In genomic region chr7:149877890-149878522, GRCh38 we compare ENCODE assay signal across 14 cellular contexts.
"Had no signal": no experiment of that assay in that cellular context is flagged by ENCODE, and none has a peak within 500 bp of the region (broad histone marks: within the 10 kb centered on the region; RNA-seq: fewer than 3 reads in every experiment).

No MANE protein-coding gene starts in this region.

- H3K4me3 ChIP-seq: gastroesophageal sphincter, ovary, stomach, testis, upper lobe of right lung had no signal

- H3K36me3 ChIP-seq: brain microvascular endothelial cell, ovary, upper lobe of right lung had no signal

- H3K27me3 ChIP-seq: brain microvascular endothelial cell, gastroesophageal sphincter, ovary, stomach, testis, upper lobe of right lung had no signal

- DNase-seq: activated CD4-positive, alpha-beta T cell treated with anti-CD3 and anti-CD28 coated beads, Interleukin-2, amount 50 U/mL, for 1 hour; activated CD4-positive, CD25-positive, alpha-beta regulatory T cell; activated naive CD4-positive, alpha-beta T cell treated with anti-CD3 and anti-CD28 coated beads, Interleukin-2, amount 50 U/mL, for 16 hours; anterior cingulate cortex; brain microvascular endothelial cell; effector memory CD8-positive, alpha-beta T cell; islet precursor cell; mammary epithelial cell; ovary; stimulated activated CD4-positive, alpha-beta T cell treated with anti-CD3 and anti-CD28 coated beads, Interleukin-1b, Interleukin-23, amount 100 ng/mL, for 48 hours; stomach; testis; upper lobe of right lung had no signal

- ATAC-seq: effector memory CD8-positive, alpha-beta T cell; gastroesophageal sphincter; upper lobe of right lung had no signal

- H3K9me3 ChIP-seq: gastroesophageal sphincter, ovary, stomach, testis, upper lobe of right lung had no signal

- H3K27ac ChIP-seq: brain microvascular endothelial cell, gastroesophageal sphincter, ovary, stomach, testis, upper lobe of right lung had no signal
